31 cellular contexts compared by ENCODE assay signal in the genomic region with DNA sequence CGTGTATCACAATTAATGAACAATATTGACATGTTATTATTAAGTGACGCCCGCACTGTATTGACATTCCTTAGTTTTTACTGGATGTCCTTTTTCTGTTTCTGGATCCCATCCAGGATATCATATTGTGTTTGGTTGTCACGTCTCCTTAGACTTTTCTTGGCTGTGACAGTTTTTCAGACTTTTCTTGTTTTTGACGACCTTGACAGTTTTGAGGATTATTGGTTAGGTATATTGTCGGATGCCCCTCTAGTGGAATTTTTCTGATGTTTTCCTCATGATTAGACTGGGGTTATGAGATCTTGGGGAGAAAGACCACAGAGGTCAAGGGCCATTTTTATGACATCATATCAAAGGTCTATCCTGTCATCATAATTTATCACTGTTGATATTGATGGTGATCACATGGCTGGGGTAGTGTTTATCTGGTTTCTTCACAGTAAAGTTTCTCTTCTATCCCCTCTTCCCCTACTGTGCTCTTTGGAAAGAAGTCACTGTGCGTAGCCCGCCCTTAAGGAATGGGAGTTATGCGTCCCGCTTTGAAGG.
"Had no signal": no experiment of that assay in that cellular context is flagged by ENCODE, and none has a peak within 500 bp of the region (broad histone marks: within the 10 kb centered on the region; RNA-seq: fewer than 3 reads in every experiment).

No MANE protein-coding gene starts in this region.

- H3K27me3 Mint-ChIP-seq: activated CD4-positive, alpha-beta memory T cell treated with anti-CD3 and anti-CD28 coated beads for 36 hours; activated CD4-positive, alpha-beta T cell treated with anti-CD3 and anti-CD28 coated beads for 36 hours; activated CD4-positive, alpha-beta T cell treated with anti-CD3 and anti-CD28 coated beads, Interleukin-2, amount 10 ng/mL, durations not matched to agents 24 days and 14 days; activated CD8-positive, alpha-beta memory T cell treated with anti-CD3 and anti-CD28 coated beads, Interleukin-2, amount 10 ng/mL, durations not matched to agents 7 days and 5 days; activated naive CD4-positive, alpha-beta T cell treated with anti-CD3 and anti-CD28 coated beads, Interleukin-2, amount 50 U/mL, for 24 hours; effector memory CD8-positive, alpha-beta T cell had no signal

- H3K27me3 ChIP-seq: brain microvascular endothelial cell, esophagus muscularis mucosa had no signal

- H3K4me3 ChIP-seq: esophagus muscularis mucosa had no signal

- H3K27ac ChIP-seq: brain microvascular endothelial cell, esophagus muscularis mucosa had no signal

- ATAC-seq: activated CD4-positive, alpha-beta T cell treated with anti-CD3 and anti-CD28 coated beads for 36 hours; activated CD8-positive, alpha-beta memory T cell treated with anti-CD3 and anti-CD28 coated beads, Interleukin-2, amount 10 ng/mL, durations not matched to agents 7 days and 5 days; activated CD8-positive, alpha-beta T cell treated with anti-CD3 and anti-CD28 coated beads, Interleukin-2, amount 10 ng/mL, durations not matched to agents 7 days and 5 days; effector memory CD8-positive, alpha-beta T cell had no signal

- H3K9me3 Mint-ChIP-seq: activated CD4-positive, alpha-beta memory T cell treated with anti-CD3 and anti-CD28 coated beads for 36 hours; activated CD4-positive, alpha-beta T cell treated with anti-CD3 and anti-CD28 coated beads, Interleukin-2, amount 10 ng/mL, durations not matched to agents 24 days and 14 days; activated naive CD4-positive, alpha-beta T cell treated with anti-CD3 and anti-CD28 coated beads for 36 hours; activated naive CD4-positive, alpha-beta T cell treated with anti-CD3 and anti-CD28 coated beads, Interleukin-2, amount 50 U/mL, for 24 hours; activated T-helper 1 cell treated with anti-CD3 and anti-CD28 coated beads, Interleukin-12 subunit alpha, Interleukin-12 subunit beta, Interleukin-2, Interleukin-4 antibody, amounts not matched to agents 30 ng/mL and 10 ng/mL and 1 ng/mL, durations not matched to agents 14 hours and 24 hours and 36 hours; activated T-helper 2 cell treated with anti-CD3 and anti-CD28 coated beads, Interferon-gamma antibody, Interleukin-2, Interleukin-4, amounts not matched to agents 10 μg/mL and 5 μg/mL and 100 μg/mL, durations not matched to agents 14 hours and 24 hours and 36 hours; effector memory CD8-positive, alpha-beta T cell had no signal

- H3K36me3 ChIP-seq: brain microvascular endothelial cell had no signal

- H3K4me3 Mint-ChIP-seq: activated CD4-positive, alpha-beta memory T cell treated with anti-CD3 and anti-CD28 coated beads for 36 hours; activated CD4-positive, alpha-beta T cell treated with anti-CD3 and anti-CD28 coated beads for 36 hours; activated CD4-positive, alpha-beta T cell treated with anti-CD3 and anti-CD28 coated beads, Interleukin-2, amount 10 ng/mL, durations not matched to agents 24 days and 14 days; activated CD8-positive, alpha-beta memory T cell treated with anti-CD3 and anti-CD28 coated beads, Interleukin-2, amount 10 ng/mL, durations not matched to agents 7 days and 5 days; activated CD8-positive, alpha-beta T cell treated with anti-CD3 and anti-CD28 coated beads, Interleukin-2, amount 10 ng/mL, durations not matched to agents 7 days and 5 days; activated naive CD4-positive, alpha-beta T cell treated with anti-CD3 and anti-CD28 coated beads for 36 hours; activated naive CD4-positive, alpha-beta T cell treated with anti-CD3 and anti-CD28 coated beads, Interleukin-2, amount 50 U/mL, for 24 hours; activated T-helper 1 cell treated with anti-CD3 and anti-CD28 coated beads, Interleukin-12 subunit alpha, Interleukin-12 subunit beta, Interleukin-2, Interleukin-4 antibody, amounts not matched to agents 30 ng/mL and 10 ng/mL and 1 ng/mL, durations not matched to agents 14 hours and 24 hours and 36 hours; effector memory CD8-positive, alpha-beta T cell had no signal

- DNase-seq: activated CD4-positive, alpha-beta memory T cell treated with anti-CD3 and anti-CD28 coated beads for 36 hours; activated CD4-positive, alpha-beta T cell treated with anti-CD3 and anti-CD28 coated beads for 36 hours; activated CD4-positive, alpha-beta T cell treated with anti-CD3 and anti-CD28 coated beads, Interleukin-2, amount 10 ng/mL, durations not matched to agents 24 days and 14 days; activated CD4-positive, CD25-positive, alpha-beta regulatory T cell; activated CD4-positive, CD25-positive, alpha-beta regulatory T cell treated with anti-CD3 and anti-CD28 coated beads, Interleukin-2, amount 50 U/mL, for 72 hours; activated CD8-positive, alpha-beta memory T cell treated with anti-CD3 and anti-CD28 coated beads, Interleukin-2, amount 10 ng/mL, durations not matched to agents 7 days and 5 days; activated CD8-positive, alpha-beta memory T cell treated with anti-CD3 and anti-CD28 coated beads, Interleukin-2, amount 50 U/mL, for 4 hours; activated CD8-positive, alpha-beta T cell treated with anti-CD3 and anti-CD28 coated beads, Interleukin-2, amount 10 ng/mL, durations not matched to agents 7 days and 5 days; activated effector memory CD4-positive, alpha-beta T cell treated with anti-CD3 and anti-CD28 coated beads, Interleukin-2, amount 50 U/mL, for 16 hours; activated naive CD4-positive, alpha-beta T cell treated with anti-CD3 and anti-CD28 coated beads for 36 hours; activated T-cell treated with anti-CD3 and anti-CD28 coated beads, Interleukin-2, amount 50 U/mL, for 1 hour; activated T-cell treated with anti-CD3 and anti-CD28 coated beads, Interleukin-2, amount 50 U/mL, for 48 hours; amniotic stem cell; anterior cingulate cortex; brain microvascular endothelial cell; caudate nucleus; cortex of kidney; dermis blood vessel endothelial cell; effector CD4-positive, alpha-beta T cell; effector memory CD8-positive, alpha-beta T cell; erythroblast; foreskin melanocyte; head of caudate nucleus; T-helper 1 cell; T-helper 2 cell had no signal

- H3K9me3 ChIP-seq: esophagus muscularis mucosa had no signal

- FAIRE-seq: astrocyte, colon had no signal

- H3K27ac Mint-ChIP-seq: activated CD4-positive, alpha-beta memory T cell treated with anti-CD3 and anti-CD28 coated beads for 36 hours; activated CD4-positive, alpha-beta T cell treated with anti-CD3 and anti-CD28 coated beads for 36 hours; activated CD4-positive, alpha-beta T cell treated with anti-CD3 and anti-CD28 coated beads, Interleukin-2, amount 10 ng/mL, durations not matched to agents 24 days and 14 days; activated CD8-positive, alpha-beta memory T cell treated with anti-CD3 and anti-CD28 coated beads, Interleukin-2, amount 10 ng/mL, durations not matched to agents 7 days and 5 days; activated CD8-positive, alpha-beta T cell treated with anti-CD3 and anti-CD28 coated beads, Interleukin-2, amount 10 ng/mL, durations not matched to agents 7 days and 5 days; activated naive CD4-positive, alpha-beta T cell treated with anti-CD3 and anti-CD28 coated beads for 36 hours; activated naive CD4-positive, alpha-beta T cell treated with anti-CD3 and anti-CD28 coated beads, Interleukin-2, amount 50 U/mL, for 24 hours; activated T-helper 1 cell treated with anti-CD3 and anti-CD28 coated beads, Interleukin-12 subunit alpha, Interleukin-12 subunit beta, Interleukin-2, Interleukin-4 antibody, amounts not matched to agents 30 ng/mL and 10 ng/mL and 1 ng/mL, durations not matched to agents 14 hours and 24 hours and 36 hours; activated T-helper 2 cell treated with anti-CD3 and anti-CD28 coated beads, Interferon-gamma antibody, Interleukin-2, Interleukin-4, amounts not matched to agents 10 μg/mL and 5 μg/mL and 100 μg/mL, durations not matched to agents 14 hours and 24 hours and 36 hours; effector memory CD8-positive, alpha-beta T cell had no signal
